In genomic region chr2:231385429-231385828, GRCh38 we compare ENCODE assay signal across 2 cellular contexts.
TF ChIP-seq lines count a peak whose summit lies in the region.

No MANE protein-coding gene starts in this region.

TF ChIP-seq in H1, 55 proteins besides CTCF, POLR2A, EP300 and RAD21:
- TF ChIP-seq, protein P1, sequence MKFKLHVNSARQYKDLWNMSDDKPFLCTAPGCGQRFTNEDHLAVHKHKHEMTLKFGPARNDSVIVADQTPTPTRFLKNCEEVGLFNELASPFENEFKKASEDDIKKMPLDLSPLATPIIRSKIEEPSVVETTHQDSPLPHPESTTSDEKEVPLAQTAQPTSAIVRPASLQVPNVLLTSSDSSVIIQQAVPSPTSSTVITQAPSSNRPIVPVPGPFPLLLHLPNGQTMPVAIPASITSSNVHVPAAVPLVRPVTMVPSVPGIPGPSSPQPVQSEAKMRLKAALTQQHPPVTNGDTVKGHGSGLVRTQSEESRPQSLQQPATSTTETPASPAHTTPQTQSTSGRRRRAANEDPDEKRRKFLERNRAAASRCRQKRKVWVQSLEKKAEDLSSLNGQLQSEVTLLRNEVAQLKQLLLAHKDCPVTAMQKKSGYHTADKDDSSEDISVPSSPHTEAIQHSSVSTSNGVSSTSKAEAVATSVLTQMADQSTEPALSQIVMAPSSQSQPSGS (IDR thresholded peaks at IDR 0.05; ENCODE audit: low read length) = no peak
- TF ChIP-seq NANOG (IDR thresholded peaks at IDR 0.05; ENCODE audit: insufficient read depth, low read depth, low read length, poor library complexity, severe bottlenecking) (no peak), CHD1 (IDR thresholded peaks at IDR 0.05; ENCODE audit: low read depth, low read length) (no peak), RNF2 (IDR thresholded peaks at IDR 0.05; ENCODE audit: borderline replicate concordance, low read depth, low read length, missing control alignments, poor library complexity, severe bottlenecking) (no peak), TCF12 (IDR thresholded peaks at IDR 0.05; ENCODE audit: low read depth, low read length) (no peak), ZNF274 (IDR thresholded peaks at IDR 0.05; ENCODE audit: borderline replicate concordance, extremely low read depth, low read length) (no peak), CREB1 (IDR thresholded peaks at IDR 0.05) (no peak), ATF3 (IDR thresholded peaks at IDR 0.05; ENCODE audit: insufficient read depth, low read depth, low read length) (no peak)

TF ChIP-seq in HepG2, 621 proteins besides CTCF, POLR2A, EP300 and RAD21:
- peak; percentile 88 for TF ChIP-seq CEBPB (IDR thresholded peaks at IDR 0.05; ENCODE audit: borderline replicate concordance, low read depth, low read length)
- TF ChIP-seq HNF4G (IDR thresholded peaks at IDR 0.05; ENCODE audit: borderline replicate concordance, low read depth, low read length) = peak; percentile 57; the same call in 1 of the 2 replicates
- no peak for TF ChIP-seq HNF4G (CRISPR knock-in tag; IDR thresholded peaks at IDR 0.05; ENCODE audit: borderline replicate concordance, low read depth)
- TF ChIP-seq ARHGAP35 (CRISPR knock-in tag; IDR thresholded peaks at IDR 0.05; ENCODE audit: borderline replicate concordance) = no peak
- peak; percentile 63 for TF ChIP-seq HNF4A (CRISPR knock-in tag; IDR thresholded peaks at IDR 0.05)
- peak; percentile 57; the same call in 1 of the 2 replicates for TF ChIP-seq MAX (IDR thresholded peaks at IDR 0.05)
- TF ChIP-seq MLXIP (CRISPR knock-in tag; IDR thresholded peaks at IDR 0.05; ENCODE audit: borderline replicate concordance) = no peak
- no peak for TF ChIP-seq ZNF296 (CRISPR knock-in tag; conservative IDR thresholded peaks at IDR 0.05)
- 0 out of 2 replicates have a peak, but pooled peaks have one; percentile 13 for TF ChIP-seq ZBTB33 (CRISPR knock-in tag; IDR thresholded peaks at IDR 0.05)
- TF ChIP-seq ZKSCAN8 (CRISPR knock-in tag; IDR thresholded peaks at IDR 0.05; ENCODE audit: borderline replicate concordance) = peak; percentile 99
- TF ChIP-seq ZFP37 (CRISPR knock-in tag; IDR thresholded peaks at IDR 0.05; ENCODE audit: borderline replicate concordance) = no peak
- peak; percentile 78 for TF ChIP-seq CEBPG (CRISPR knock-in tag; IDR thresholded peaks at IDR 0.05)
- no peak for TF ChIP-seq ZNF766 (CRISPR knock-in tag; IDR thresholded peaks at IDR 0.05; ENCODE audit: borderline replicate concordance)
